8 cellular contexts compared by ENCODE assay signal in the genomic region with DNA sequence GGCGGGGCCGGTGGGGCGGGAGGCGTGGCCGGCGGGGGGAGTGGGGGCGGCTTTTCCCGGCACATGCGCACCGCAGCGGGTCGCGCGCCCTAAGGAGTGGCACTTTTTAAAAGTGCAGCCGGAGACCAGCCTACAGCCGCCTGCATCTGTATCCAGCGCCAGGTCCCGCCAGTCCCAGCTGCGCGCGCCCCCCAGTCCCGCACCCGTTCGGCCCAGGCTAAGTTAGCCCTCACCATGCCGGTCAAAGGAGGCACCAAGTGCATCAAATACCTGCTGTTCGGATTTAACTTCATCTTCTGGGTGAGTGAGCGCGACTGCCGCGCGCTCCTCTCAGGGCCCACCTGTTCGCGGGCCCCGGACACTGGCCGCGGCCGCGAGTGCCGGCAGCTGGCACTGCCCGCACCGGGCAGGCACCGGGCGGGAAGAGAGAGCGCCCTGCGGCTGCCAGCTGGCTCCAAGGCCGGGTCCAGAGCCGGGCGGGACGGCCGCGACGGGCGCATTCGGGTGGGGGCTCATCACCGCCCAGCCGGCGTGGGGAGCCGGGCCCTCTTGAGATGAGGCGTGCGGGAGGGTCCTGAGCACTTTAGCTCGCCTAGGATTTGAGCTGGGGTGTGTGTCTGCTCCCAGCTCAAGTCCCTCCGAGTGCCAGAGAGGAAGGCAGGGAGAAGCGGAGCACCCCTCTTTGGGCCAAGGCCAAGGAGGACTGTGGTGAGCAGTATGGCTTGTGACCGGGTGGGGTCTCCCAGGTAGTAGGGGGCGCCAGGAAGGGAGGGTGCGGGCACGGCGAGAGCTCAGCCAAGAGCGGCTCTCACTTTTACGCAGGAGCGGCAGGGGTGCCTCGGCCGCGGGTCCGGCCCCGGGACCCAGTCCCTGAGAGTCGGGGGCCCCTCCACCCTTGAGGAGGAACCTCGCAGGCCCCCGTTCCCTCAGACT. TPM values are rescaled to one million over a fixed set of nuclear protein-coding genes. Genes with fewer than 3 reads are reported as not detected.
DNase-seq lines count a peak whose midpoint lies in the region; ATAC-seq, FAIRE-seq and TF ChIP-seq lines count a peak whose summit lies in the region.

A gene with protein sequence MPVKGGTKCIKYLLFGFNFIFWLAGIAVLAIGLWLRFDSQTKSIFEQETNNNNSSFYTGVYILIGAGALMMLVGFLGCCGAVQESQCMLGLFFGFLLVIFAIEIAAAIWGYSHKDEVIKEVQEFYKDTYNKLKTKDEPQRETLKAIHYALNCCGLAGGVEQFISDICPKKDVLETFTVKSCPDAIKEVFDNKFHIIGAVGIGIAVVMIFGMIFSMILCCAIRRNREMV (plus strand): TSS at position 135 of the 933 bp plus-strand sequence. CDS start 100 bp downstream, at position 235.

- DNase-seq in activated CD4-positive, alpha-beta T cell treated with anti-CD3 and anti-CD28 coated beads for 4 hours, result peak; percentile 27 to 33
- DNase-seq in H1 (ENCODE audit: low read depth in 1 of 2, low spot score in 2 of 2) (peak in 1 of 2 experiments; percentile 72), mesendoderm (peak; percentile 68)
- DNase-seq in stimulated activated CD8-positive, alpha-beta memory T cell treated with anti-CD3 and anti-CD28 coated beads, Interleukin-7, amount 100 ng/mL, for 24 hours (ENCODE audit: low read depth), result peak; percentile 13
- DNase-seq in central memory CD4-positive, alpha-beta T cell, result no peak

- H3K4me1 ChIP-seq in BLaER1 treated with 17β-estradiol and CSF1 and Interleukin-3, amounts not matched to agents 10 nM and 100 nM, result peaks cover 65 to 86% (median 76%) of the 10 kb centered on the region in 10 experiments
- H3K4me1 ChIP-seq in HUES6 (ENCODE audit: control insufficient read depth, insufficient read depth, low read length) (peaks cover 74% of the 10 kb centered on the region), H1 (replicated peaks in 1 of 4; ENCODE audit: control insufficient read depth in 3 of 4, insufficient read depth in 4 of 4, low read length in 3 of 4) (peaks cover 16 to 56% (median 37%) of the 10 kb centered on the region in 4 experiments), mesendoderm (ENCODE audit: control insufficient read depth, low read depth, low read length) (peaks cover 10% of the 10 kb centered on the region)

- peaks cover 0 to 40% (median 14%) of the 10 kb centered on the region in 11 experiments; a peak in 13 of 22 replicates for H3K36me3 ChIP-seq in BLaER1 treated with 17β-estradiol and CSF1 and Interleukin-3, amounts not matched to agents 10 nM and 100 nM
- H3K36me3 ChIP-seq in HUES6 (ENCODE audit: control insufficient read depth, insufficient read depth, low read length) (peaks cover 14% of the 10 kb centered on the region), H1 (ENCODE audit: control insufficient read depth in 2 of 4, insufficient read depth in 4 of 4, low read length in 3 of 4) (no peaks in the 10 kb centered on the region), mesendoderm (ENCODE audit: control insufficient read depth, insufficient read depth, low read length) (no peaks in the 10 kb centered on the region)

- H2BK12ac ChIP-seq in H1 (ENCODE audit: low read depth, low read length), result no peak within 1 kb of the TSS

- peak within 1 kb of the TSS; percentile 94 to 99 (median 98) for H3K4me3 ChIP-seq in BLaER1 treated with 17β-estradiol and CSF1 and Interleukin-3, amounts not matched to agents 10 nM and 100 nM
- H3K4me3 ChIP-seq in HUES6 (ENCODE audit: low read depth, low read length), result peak within 1 kb of the TSS; percentile 93
- H3K4me3 ChIP-seq in H1 (ENCODE audit: extremely low read depth in 1 of 4, insufficient read depth in 2 of 4, low read depth in 3 of 4, low read length in 4 of 4), result peak within 1 kb of the TSS; percentile 65 to 85 (median 83)
- peak within 1 kb of the TSS; percentile 73 for H3K4me3 ChIP-seq in mesendoderm (ENCODE audit: low read length)

- H3K27me3 ChIP-seq in BLaER1 treated with 17β-estradiol and CSF1 and Interleukin-3, amounts not matched to agents 10 nM and 100 nM, result no peaks in the 10 kb centered on the region
- H3K27me3 ChIP-seq in HUES6 (ENCODE audit: control insufficient read depth, insufficient read depth, low read length) (peaks cover 21% of the 10 kb centered on the region), H1 (replicated peaks in 1 of 4; ENCODE audit: control insufficient read depth in 3 of 4, extremely low read depth in 1 of 4, insufficient read depth in 3 of 4, low read length in 3 of 4) (peaks cover 0 to 10% (median 6%) of the 10 kb centered on the region in 4 experiments; a peak in 3 of 7 replicates), mesendoderm (ENCODE audit: insufficient read depth, low read length, poor library complexity) (no peaks in the 10 kb centered on the region)

- peak within 1 kb of the TSS; percentile 14; the same call in 1 of the 2 replicates for H2AFZ ChIP-seq in H1 (ENCODE audit: low read length)

- H3K79me1 ChIP-seq in H1 (ENCODE audit: low read depth, low read length) (peaks cover 14% of the 10 kb centered on the region; the same call in 1 of the 2 replicates), mesendoderm (ENCODE audit: low read length) (peaks cover 6% of the 10 kb centered on the region)

- H4K5ac ChIP-seq in H1 (ENCODE audit: insufficient read length, low read depth, low read length) (peak within 1 kb of the TSS; percentile 37), mesendoderm (ENCODE audit: low read length) (no peak within 1 kb of the TSS)

- H3K9ac ChIP-seq in BLaER1 treated with 17β-estradiol and CSF1 and Interleukin-3, amounts not matched to agents 10 nM and 100 nM, result peak within 1 kb of the TSS; percentile 93 to 98 (median 97)
- H3K9ac ChIP-seq in HUES6 (ENCODE audit: low read length) (peak within 1 kb of the TSS; percentile 88), H1 (replicated peaks in 1 of 4; ENCODE audit: extremely low read depth in 1 of 4, low read depth in 3 of 4, low read length in 3 of 4) (peak within 1 kb of the TSS; percentile 49 to 84 (median 56); a peak in 6 of 7 replicates), mesendoderm (ENCODE audit: low read length) (peak within 1 kb of the TSS; percentile 90)

- ATAC-seq in HG03520 (IDR thresholded peaks at IDR 0.05; ENCODE audit: unreplicated experiment), result no peak

- peak within 1 kb of the TSS; percentile 91 to 100 (median 99) for H3K4me2 ChIP-seq in BLaER1 treated with 17β-estradiol and CSF1 and Interleukin-3, amounts not matched to agents 10 nM and 100 nM
- H3K4me2 ChIP-seq in H1 (ENCODE audit: insufficient read depth in 1 of 2, low read depth in 2 of 2, low read length in 2 of 2) (peak within 1 kb of the TSS; percentile 92 to 96), mesendoderm (ENCODE audit: low read length) (peak within 1 kb of the TSS; percentile 85)

- H2AK5ac ChIP-seq in H1 (ENCODE audit: low read depth, low read length), result no peak within 1 kb of the TSS
- H2AK5ac ChIP-seq in mesendoderm (ENCODE audit: low read length), result no peak within 1 kb of the TSS

- H3K27ac ChIP-seq in BLaER1 treated with 17β-estradiol and CSF1 and Interleukin-3, amounts not matched to agents 10 nM and 100 nM, result peak within 1 kb of the TSS; percentile 90 to 98 (median 95)
- H3K27ac ChIP-seq in HUES6 (ENCODE audit: low read depth, low read length), result peak within 1 kb of the TSS; percentile 78
- peak within 1 kb of the TSS; percentile 37; the same call in 1 of the 2 replicates for H3K27ac ChIP-seq in H1 (ENCODE audit: low read depth, low read length)
- H3K27ac ChIP-seq in mesendoderm (ENCODE audit: low read depth, low read length), result peak within 1 kb of the TSS; percentile 86

- CTCF ChIA-PET in H1 (lab: Charles Lee; ENCODE audit: partially characterized antibody), result interaction anchor here (0.6 to 26.9 kb wide), 15 partner anchors 10 to 213 kb away, joined by 3 to 433 read pairs (median 4); no protein-coding TSS in a partner anchor

- POLR2A ChIA-PET in H1 (lab: Charles Lee; ENCODE audit: partially characterized antibody), result interaction anchor here (0.8 to 11.6 kb wide), 22 partner anchors 9 to 338 kb away, joined by 3 to 203 read pairs (median 4); no protein-coding TSS in a partner anchor

- H2BK5ac ChIP-seq in H1 (ENCODE audit: low read depth, low read length) (peak within 1 kb of the TSS; percentile 69; the same call in 1 of the 2 replicates), mesendoderm (ENCODE audit: low read length) (peak within 1 kb of the TSS; percentile 40)

- peaks cover 4 to 45% (median 22%) of the 10 kb centered on the region in 11 experiments; a peak in 14 of 22 replicates for H4K20me1 ChIP-seq in BLaER1 treated with 17β-estradiol and CSF1 and Interleukin-3, amounts not matched to agents 10 nM and 100 nM
- peaks cover 0 to 2% of the 10 kb centered on the region in 2 experiments for H4K20me1 ChIP-seq in H1 (replicated peaks in 1 of 2; ENCODE audit: control insufficient read depth in 1 of 2, insufficient read depth in 2 of 2, low read length in 2 of 2)

- no peak for TF ChIP-seq RAD21 in H1 (IDR thresholded peaks at IDR 0.05 in 1 of 2, conservative IDR thresholded peaks at IDR 0.05 in 1 of 2; ENCODE audit: low read depth in 2 of 2, low read length in 2 of 2)

- H3K9me3 ChIP-seq in BLaER1 treated with 17β-estradiol and CSF1 and Interleukin-3, amounts not matched to agents 10 nM and 100 nM (replicated peaks in 1 of 11), result no peaks in the 10 kb centered on the region
- H3K9me3 ChIP-seq in HUES6 (ENCODE audit: control insufficient read depth, insufficient read depth, low read depth, low read length) (no peaks in the 10 kb centered on the region), H1 (ENCODE audit: insufficient read depth in 2 of 2, low read depth in 1 of 2, low read length in 1 of 2) (no peaks in the 10 kb centered on the region)

- no peak for TF ChIP-seq CTCF in H1 (IDR thresholded peaks at IDR 0.05; ENCODE audit: control extremely low read depth in 1 of 3, insufficient read depth in 1 of 3, low read depth in 1 of 3, low read length in 3 of 3)

- H4K91ac ChIP-seq in H1 (replicated peaks; ENCODE audit: insufficient read length, low read length), result peak within 1 kb of the TSS; percentile 85

- H2BK120ac ChIP-seq in H1 (replicated peaks; ENCODE audit: low read depth, low read length) (peak within 1 kb of the TSS; percentile 41), mesendoderm (ENCODE audit: low read depth, low read length) (peak within 1 kb of the TSS; percentile 33)

- no peak for TF ChIP-seq EP300 in H1 (IDR thresholded peaks at IDR 0.05; ENCODE audit: borderline replicate concordance in 1 of 2, low read depth in 2 of 2, low read length in 2 of 2)

- H4K8ac ChIP-seq in H1 (ENCODE audit: extremely low read depth, insufficient read depth, low read length) (no peak within 1 kb of the TSS; the same call in 1 of the 2 replicates), mesendoderm (ENCODE audit: low read depth, low read length) (no peak within 1 kb of the TSS)

- no peak within 1 kb of the TSS for H3K14ac ChIP-seq in H1 (ENCODE audit: insufficient read length)

- 1% methylated on average over 62 of the region's 79 CpGs; no CpG with 5 or more reads in 1 of the 2 experiments for WGBS in H1 (ENCODE audit: extremely low coverage in 1 of 2, insufficient coverage in 1 of 2, insufficient read length in 1 of 2, insufficient replicate concordance in 2 of 2, low coverage in 1 of 2, low lambda C conversion rate in 2 of 2, missing lambda C conversion rate in 1 of 2), 2 experiments
- no CpG with 5 or more reads among the region's 79 CpGs for WGBS in mesendoderm (ENCODE audit: extremely low coverage, insufficient coverage, low lambda C conversion rate)

- peak within 1 kb of the TSS; percentile 57 for H3K4ac ChIP-seq in H1 (replicated peaks; ENCODE audit: insufficient read length, low read depth, low read length)
- H3K4ac ChIP-seq in mesendoderm (ENCODE audit: low read depth, low read length), result peak within 1 kb of the TSS; percentile 83

- TF ChIP-seq POLR2A in H1 (IDR thresholded peaks at IDR 0.05; ENCODE audit: control extremely low read depth in 1 of 2, low read depth in 2 of 2, low read length in 2 of 2), result peak in 1 of 2 experiments; percentile 53; a peak in 1 of 3 replicates

- H3K18ac ChIP-seq in H1 (ENCODE audit: extremely low read depth, low read length), result peak within 1 kb of the TSS; percentile 94
- H3K18ac ChIP-seq in mesendoderm (ENCODE audit: low read length), result peak within 1 kb of the TSS; percentile 81

- H2BK15ac ChIP-seq in H1 (ENCODE audit: low read length) (peak within 1 kb of the TSS; percentile 90; the same call in 1 of the 2 replicates), mesendoderm (replicated peaks; ENCODE audit: low read depth) (no peak within 1 kb of the TSS)

- H3K56ac ChIP-seq in H1 (replicated peaks; ENCODE audit: insufficient read length, low read depth, low read length) (peak within 1 kb of the TSS; percentile 50), mesendoderm (ENCODE audit: low read length) (peak within 1 kb of the TSS; percentile 92)

- no peak within 1 kb of the TSS for H3K23ac ChIP-seq in H1 (ENCODE audit: insufficient read length)
- peak within 1 kb of the TSS; percentile 90 for H3K23ac ChIP-seq in mesendoderm (ENCODE audit: low read length)

- FAIRE-seq in H1 (lab: Jason Lieb, UNC), result no peak

- H2BK20ac ChIP-seq in H1 (ENCODE audit: low read length), result no peak within 1 kb of the TSS

- peaks cover 12% of the 10 kb centered on the region; the same call in 1 of the 2 replicates for H3K23me2 ChIP-seq in H1 (ENCODE audit: low read depth, low read length)

- H3K79me2 ChIP-seq in H1 (ENCODE audit: control insufficient read depth in 1 of 2, insufficient read depth in 2 of 2, low read length in 2 of 2) (peaks cover 7 to 35% of the 10 kb centered on the region in 2 experiments; a peak in 3 of 4 replicates), mesendoderm (ENCODE audit: control insufficient read depth, insufficient read depth, low read length) (peaks cover 15% of the 10 kb centered on the region)

RNA-seq across cellular contexts. Expression of the gene that starts here (rescaled TPM):
- 164 and 168 TPM in 2 replicates for total RNA-seq in H1 (2021; fragmentation: NEBNext Ultra II Directional; extraction: Animal tissue kit (Norgen Biotek cat#: 25700))
- 173 and 319 TPM in 2 replicates for polyA plus RNA-seq in H1 (2011; rRNA removed)
- polyA plus RNA-seq in H1 (2011; cell fraction: cytosol; rRNA removed), result 270 TPM
- polyA plus RNA-seq in H1 (2011; cell fraction: nucleus; rRNA removed), result 124 TPM
- polyA plus RNA-seq in H1 (2012, experiment 1 of 2), result 202 to 227 TPM (median 219 TPM) in 4 replicates
- polyA plus RNA-seq in H1 (2012, experiment 2 of 2), result 250 TPM
- polyA plus RNA-seq in H1 (2013, experiment 1 of 2), result 461 TPM
- polyA plus RNA-seq in H1 (2013, experiment 2 of 2), result 438 TPM
- polyA minus RNA-seq in H1 (2011; rRNA and poly(A)+ RNA removed), result 187 and 223 TPM in 2 replicates
- polyA minus RNA-seq in H1 (2011; cell fraction: cytosol; rRNA and poly(A)+ RNA removed), result 121 TPM
- polyA minus RNA-seq in H1 (2011; cell fraction: nucleus; rRNA and poly(A)+ RNA removed), result 81.6 TPM
- 228 TPM for polyA plus RNA-seq in mesendoderm (2013, experiment 1 of 2)
- 229 TPM for polyA plus RNA-seq in mesendoderm (2013, experiment 2 of 2)

Comparison
In these comparisons a context has a peak if more than half of its experiments do, and no peak if none do; other contexts are left out.
1. H3K27ac ChIP-seq: peak in every context shown above with its lines; median percentile 95 in BLaER1 treated with 17β-estradiol and CSF1 and Interleukin-3, amounts not matched to agents 10 nM and 100 nM; 86 in mesendoderm; 78 in HUES6; 37 in H1.